11 cellular contexts compared by ENCODE assay signal in the genomic region with DNA sequence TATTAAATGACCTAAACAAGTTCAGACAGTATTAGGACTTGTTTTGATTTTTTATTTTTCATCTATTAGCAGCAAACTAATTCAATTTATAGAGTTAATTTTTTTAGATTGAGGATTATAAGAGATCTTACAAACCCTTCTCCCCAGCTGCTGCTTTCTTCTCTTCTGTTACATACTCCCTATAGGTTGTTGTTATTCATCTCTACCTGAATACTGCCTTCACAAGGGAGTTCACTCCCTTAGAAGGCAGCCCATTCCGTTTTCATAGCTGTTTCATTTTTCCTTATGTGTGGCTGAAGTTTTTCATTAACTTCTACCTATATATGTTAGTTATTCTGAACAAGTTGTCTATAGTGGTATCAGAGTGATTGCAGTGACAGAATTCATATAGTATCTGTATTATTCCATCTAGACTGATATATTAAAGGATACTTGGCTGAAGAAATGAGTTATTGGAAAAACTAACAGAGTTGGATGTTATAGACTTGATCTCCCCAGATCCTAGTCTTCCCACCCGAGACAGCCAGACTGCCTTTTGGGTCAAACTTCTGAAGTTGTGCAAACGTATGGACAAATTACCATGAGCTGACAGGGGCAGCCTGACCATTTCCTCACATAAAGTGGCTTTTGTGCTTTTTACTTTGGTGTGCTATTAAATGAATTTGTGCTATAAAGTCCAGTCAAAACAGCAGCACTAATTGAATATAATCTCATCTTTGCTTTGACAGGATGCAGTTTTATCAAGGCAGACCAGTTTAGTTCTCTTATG. TPM values are rescaled to one million over a fixed set of nuclear protein-coding genes. Genes with fewer than 3 reads are reported as not detected.
DNase-seq lines count a peak whose midpoint lies in the region; ATAC-seq, FAIRE-seq and TF ChIP-seq lines count a peak whose summit lies in the region.
"Had no signal": no experiment of that assay in that cellular context is flagged by ENCODE, and none has a peak within 500 bp of the region (broad histone marks: within the 10 kb centered on the region; RNA-seq: fewer than 3 reads in every experiment).

No MANE protein-coding gene starts in this region.

- ATAC-seq in memory B cell (ENCODE audit: low read depth) = no peak
- no peak for ATAC-seq in HG02852 (IDR thresholded peaks at IDR 0.05; ENCODE audit: unreplicated experiment)
- ATAC-seq in HG03521 (IDR thresholded peaks at IDR 0.05; ENCODE audit: unreplicated experiment) = no peak
- ATAC-seq: PC-3 had no signal

- in situ Hi-C loops in ACHN (cut with HindIII; ENCODE audit: low pct_ligation_motif_present, low pct_unique_long_range_greater_than_20kb, low sequenced_read_pairs) = no loop called here

- H3K4me3 Mint-ChIP-seq in activated naive CD8-positive, alpha-beta T cell = peak overlapping the region; percentile 76
- H3K4me3 Mint-ChIP-seq in memory B cell = peak overlapping the region; percentile 37

- H3K27me3 Mint-ChIP-seq in activated naive CD8-positive, alpha-beta T cell = no peaks in the 10 kb centered on the region
- no peaks in the 10 kb centered on the region for H3K27me3 Mint-ChIP-seq in memory B cell

- peak; percentile 38 for FAIRE-seq in GM12891 (lab: Jason Lieb, UNC)

- peaks cover 86% of the 10 kb centered on the region for H3K4me1 Mint-ChIP-seq in activated naive CD8-positive, alpha-beta T cell (ENCODE audit: low read depth)
- H3K4me1 Mint-ChIP-seq in memory B cell = peaks cover 37% of the 10 kb centered on the region

- TF ChIP-seq POLR2A in GM12891 (IDR thresholded peaks at IDR 0.05; ENCODE audit: low read depth, low read length) = no peak

- H3K36me3 Mint-ChIP-seq in activated naive CD8-positive, alpha-beta T cell = peaks cover 18% of the 10 kb centered on the region
- H3K36me3 Mint-ChIP-seq in memory B cell = peaks cover 8% of the 10 kb centered on the region

- DNase-seq in ACHN = peak; percentile 24
- DNase-seq in GM12891 (ENCODE audit: insufficient read length, low spot score) = no peak
- no peak for DNase-seq in memory B cell (ENCODE audit: low spot score in 2 of 2)
- DNase-seq in germinal center (ENCODE audit: low spot score) = no peak
- DNase-seq in NCI-H748 treated with DMSO at 0.1 percent for 48 hours (lab: John Stamatoyannopoulos, UW) = no peak
- DNase-seq: PC-3; stimulated activated CD4-positive, alpha-beta T cell treated with anti-CD3 and anti-CD28 coated beads, Interleukin-12 subunit alpha, Interleukin-12 subunit beta, amount 100 ng/mL, for 4 hours; stimulated activated CD8-positive, alpha-beta memory T cell treated with anti-CD3 and anti-CD28 coated beads, Interleukin-4, amount 100 ng/mL, for 48 hours had no signal

- peak overlapping the region; percentile 82 for H3K27ac Mint-ChIP-seq in activated naive CD8-positive, alpha-beta T cell
- H3K27ac Mint-ChIP-seq in memory B cell = peak overlapping the region; percentile 58

- no peaks in the 10 kb centered on the region for H3K9me3 Mint-ChIP-seq in activated naive CD8-positive, alpha-beta T cell (ENCODE audit: low read depth)
- no peaks in the 10 kb centered on the region for H3K9me3 Mint-ChIP-seq in memory B cell

TF ChIP-seq in GM12891, 5 proteins besides CTCF, POLR2A, EP300 and RAD21:
- no peak for TF ChIP-seq POLR2AphosphoS5 (IDR thresholded peaks at IDR 0.05; ENCODE audit: low read depth, low read length)
- no peak for TF ChIP-seq POU2F2 (IDR thresholded peaks at IDR 0.05; ENCODE audit: low read depth, low read length)
- TF ChIP-seq TAF1 (IDR thresholded peaks at IDR 0.05; ENCODE audit: low read depth, low read length) = no peak

RNA-seq across cellular contexts. Expression of a gene that starts 8.7 kb away (rescaled TPM):
- polyA plus RNA-seq in GM12891 (2012; ENCODE audit: low read depth, missing spikeins) = 48.1 TPM
